ENCODE assay signal across 7 cellular contexts in the genomic region with DNA sequence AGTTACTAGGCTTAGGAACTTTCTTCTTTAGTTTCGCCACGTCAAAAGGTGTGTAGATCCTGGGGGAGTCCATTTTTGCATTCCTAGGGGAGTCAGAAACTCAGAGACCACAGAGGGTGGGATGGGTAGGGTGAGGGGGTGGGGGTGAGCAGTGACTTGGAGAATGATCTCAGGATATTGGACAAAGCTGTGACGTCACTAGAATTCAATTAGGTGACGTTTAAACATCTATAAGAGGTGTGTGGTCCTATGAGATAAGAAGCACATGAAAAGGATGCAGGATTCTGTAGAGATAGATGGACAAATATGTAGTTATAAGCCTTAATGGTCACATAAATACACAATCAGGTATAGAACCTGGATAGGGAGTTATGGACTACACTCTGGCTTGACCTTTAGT. TPM values are rescaled to one million over a fixed set of nuclear protein-coding genes. Genes with fewer than 3 reads are reported as not detected.
"Had no signal": no experiment of that assay in that cellular context is flagged by ENCODE, and none has a peak within 500 bp of the region (broad histone marks: within the 10 kb centered on the region; RNA-seq: fewer than 3 reads in every experiment).

No MANE protein-coding gene starts in this region.

- FAIRE-seq: G401.6, GM12878, GM12891, GM18507, GM19239 had no signal

- ATAC-seq: GM12878 had no signal

- H3K4me3 ChIP-seq: GM12878 had no signal

- DNase-seq: GDM1, GF-D8 had no signal

RNA-seq across cellular contexts. Expression of a gene that starts 21.5 kb away (rescaled TPM):
- total RNA-seq: GM12878 had no signal
